In the genomic region with DNA sequence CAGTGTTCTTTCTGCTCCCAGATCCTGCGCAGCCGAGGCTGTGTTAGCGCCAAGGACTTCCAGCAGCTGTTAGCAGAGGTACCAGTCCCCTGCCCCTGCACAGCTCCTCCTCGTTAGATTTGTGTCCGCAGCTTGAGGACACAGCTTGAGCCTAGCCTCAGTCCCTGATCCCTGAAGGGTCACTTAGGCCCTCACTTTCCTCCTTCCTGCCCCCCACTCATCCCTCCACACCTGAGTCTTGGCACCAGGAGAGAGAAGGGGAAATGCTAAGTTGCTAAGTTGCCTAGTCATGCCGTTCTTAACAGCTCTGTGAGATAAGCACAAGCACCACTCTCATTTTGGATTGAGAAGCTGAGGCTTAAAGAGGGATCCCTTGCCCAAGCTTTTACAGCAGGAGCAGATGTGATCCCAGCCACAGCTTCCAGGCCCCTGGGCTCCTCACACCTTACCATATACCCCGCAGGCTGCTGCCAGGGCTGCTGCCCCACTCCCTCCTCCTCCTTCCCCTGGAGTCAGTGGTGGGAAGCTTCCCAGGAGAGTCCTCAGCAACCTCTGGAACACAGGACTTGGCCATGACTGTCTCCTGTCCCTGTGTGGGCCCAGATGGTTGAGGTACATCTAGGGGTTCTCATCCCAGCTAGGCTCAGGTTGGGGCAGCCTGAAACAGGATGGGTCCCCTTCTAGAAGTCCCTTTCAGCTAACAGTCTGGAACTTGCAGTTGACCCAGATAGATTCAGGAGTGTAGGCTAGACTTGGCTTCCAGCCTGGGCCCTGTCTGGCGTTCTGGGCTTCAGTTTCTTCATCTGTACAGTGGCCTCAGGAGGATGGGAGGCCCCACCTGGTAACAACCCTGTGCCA, we compare ENCODE assay signal across 8 cellular contexts. TPM values are rescaled to one million over a fixed set of nuclear protein-coding genes. Genes with fewer than 3 reads are reported as not detected.
A peak's percentile ranks its signal among the peaks of the same experiment; 100 is the strongest.
DNase-seq lines count a peak whose midpoint lies in the region; ATAC-seq, FAIRE-seq and TF ChIP-seq lines count a peak whose summit lies in the region.

No MANE protein-coding gene starts in this region.

- peaks cover 41 to 56% (median 51%) of the 10 kb centered on the region in 10 experiments for H3K4me1 ChIP-seq in BLaER1 treated with 17β-estradiol and CSF1 and Interleukin-3, amounts not matched to agents 10 nM and 100 nM
- H3K4me1 ChIP-seq in mucosa of descending colon (ENCODE audit: low read depth): peaks cover 28% of the 10 kb centered on the region

- peaks cover 0 to 16% (median 1%) of the 10 kb centered on the region in 11 experiments; a peak in 10 of 22 replicates for H4K20me1 ChIP-seq in BLaER1 treated with 17β-estradiol and CSF1 and Interleukin-3, amounts not matched to agents 10 nM and 100 nM

- peaks cover 0 to 31% (median 24%) of the 10 kb centered on the region in 11 experiments; a peak in 17 of 22 replicates for H3K36me3 ChIP-seq in BLaER1 treated with 17β-estradiol and CSF1 and Interleukin-3, amounts not matched to agents 10 nM and 100 nM
- H3K36me3 ChIP-seq in KOPT-K1 (ENCODE audit: insufficient read depth, low read length): peaks cover 27% of the 10 kb centered on the region; the same call in 1 of the 2 replicates
- H3K36me3 ChIP-seq in mucosa of descending colon (ENCODE audit: low read depth): no peaks in the 10 kb centered on the region

- intact Hi-C loops in MCF 10A (cut with micrococcal nuclease) (no loop called here), mucosa of descending colon (cut with DNase I, micrococcal nuclease) (no loop called here)

- peaks cover 5% of the 10 kb centered on the region for H3K4me1 Mint-ChIP-seq in MCF 10A (ENCODE audit: insufficient read depth, unreplicated experiment)

- peak overlapping the region; percentile 94 to 100 (median 98) for H3K9ac ChIP-seq in BLaER1 treated with 17β-estradiol and CSF1 and Interleukin-3, amounts not matched to agents 10 nM and 100 nM

- H3K27ac ChIP-seq in BLaER1 treated with 17β-estradiol and CSF1 and Interleukin-3, amounts not matched to agents 10 nM and 100 nM: peak overlapping the region; percentile 94 to 100 (median 99); a peak in 21 of 22 replicates
- H3K27ac ChIP-seq in KOPT-K1 (ENCODE audit: low read depth, low read length, poor library complexity, severe bottlenecking): peak overlapping the region; percentile 97

- TF ChIP-seq CTCF in MCF 10A (IDR thresholded peaks at IDR 0.05; ENCODE audit: unreplicated experiment): no peak
- TF ChIP-seq CTCF in mucosa of descending colon (IDR thresholded peaks at IDR 0.05): no peak

- no peaks in the 10 kb centered on the region for H3K9me3 Mint-ChIP-seq in MCF 10A (ENCODE audit: unreplicated experiment)

- BruUV-seq in MCF 10A (replicated peaks; lab: Mats Ljungman, UMichigan): no TSS peak

- no peaks in the 10 kb centered on the region for H3K9me3 ChIP-seq in BLaER1 treated with 17β-estradiol and CSF1 and Interleukin-3, amounts not matched to agents 10 nM and 100 nM (replicated peaks in 1 of 11)
- H3K9me3 ChIP-seq in KOPT-K1 (ENCODE audit: insufficient read depth, low read length, poor library complexity, severe bottlenecking) (no peaks in the 10 kb centered on the region), mucosa of descending colon (no peaks in the 10 kb centered on the region)

- DNase-seq in MCF 10A (ENCODE audit: unreplicated experiment) (no peak), mucosa of descending colon (no peak), frontal cortex (ENCODE audit: low spot score in 2 of 2) (no peak), NCI-H510A (lab: John Stamatoyannopoulos, UW) (no peak), hepatic stellate cell (ENCODE audit: low spot score) (no peak)

- H3K4me3 Mint-ChIP-seq in MCF 10A (ENCODE audit: unreplicated experiment): peak overlapping the region; percentile 94

- no peaks in the 10 kb centered on the region for H3K27me3 ChIP-seq in BLaER1 treated with 17β-estradiol and CSF1 and Interleukin-3, amounts not matched to agents 10 nM and 100 nM

- POLR2A ChIA-PET in MCF 10A (lab: Yijun Ruan, JAX): interaction anchor here (0.6 to 3.9 kb wide), 17 partner anchors 9 to 1934 kb away, joined by 3 to 45 read pairs (median 6); partner anchors contain the start of genes ABCB9, MPHOSPH9, MTRFR and VPS37B

- H3K36me3 Mint-ChIP-seq in MCF 10A (ENCODE audit: insufficient read depth, unreplicated experiment): peaks cover 19% of the 10 kb centered on the region

- CTCF ChIA-PET in MCF 10A (lab: Yijun Ruan, JAX): interaction anchor here (0.6 to 2.1 kb wide), 5 partner anchors 21 to 1068 kb away, joined by 3 to 8 read pairs (median 3); no protein-coding TSS in a partner anchor

- peak overlapping the region; percentile 95 for H3K27ac Mint-ChIP-seq in MCF 10A (ENCODE audit: low read depth, unreplicated experiment)

- peak overlapping the region; percentile 92 to 100 (median 97) for H3K4me2 ChIP-seq in BLaER1 treated with 17β-estradiol and CSF1 and Interleukin-3, amounts not matched to agents 10 nM and 100 nM

- no peak for ATAC-seq in mucosa of descending colon
- no peak for ATAC-seq in HG02884 (IDR thresholded peaks at IDR 0.05; ENCODE audit: unreplicated experiment)

- peak overlapping the region; percentile 75 to 96 (median 86) for H3K4me3 ChIP-seq in BLaER1 treated with 17β-estradiol and CSF1 and Interleukin-3, amounts not matched to agents 10 nM and 100 nM
- peak overlapping the region; percentile 90 for H3K4me3 ChIP-seq in mucosa of descending colon

- FAIRE-seq in frontal cortex (lab: Jason Lieb, UNC): no peak

- no peaks in the 10 kb centered on the region for H3K27me3 Mint-ChIP-seq in MCF 10A (ENCODE audit: insufficient read depth, unreplicated experiment)

RNA-seq across cellular contexts. Expression of gene OGFOD2, which starts 1.0 kb away (rescaled TPM):
- total RNA-seq in MCF 10A (2022) (17.5 and 22.5 TPM in 2 replicates), mucosa of descending colon (10 to 100 TPM; 17.0 to 25.0 (median 23.7) TPM), frontal cortex (4.5 TPM)

RNA-seq across cellular contexts. Expression of gene ARL6IP4, which starts 4.5 kb away (rescaled TPM):
- 198 and 238 TPM in 2 replicates for total RNA-seq in MCF 10A (2022)
- total RNA-seq in mucosa of descending colon: 100 to 1,000 TPM; 127 to 171 (median 128) TPM
- total RNA-seq in frontal cortex: 24.9 TPM

RNA-seq across cellular contexts. Expression of gene ABCB9, which starts 9.8 kb away (rescaled TPM):
- total RNA-seq in MCF 10A (2022) (1.6 and 3.2 TPM in 2 replicates), mucosa of descending colon (1 to 10 TPM; 6.3 to 8.2 (median 6.4) TPM), frontal cortex (17.5 TPM)
